Comparison of ENCODE assay signal across 8 cellular contexts in the genomic region with DNA sequence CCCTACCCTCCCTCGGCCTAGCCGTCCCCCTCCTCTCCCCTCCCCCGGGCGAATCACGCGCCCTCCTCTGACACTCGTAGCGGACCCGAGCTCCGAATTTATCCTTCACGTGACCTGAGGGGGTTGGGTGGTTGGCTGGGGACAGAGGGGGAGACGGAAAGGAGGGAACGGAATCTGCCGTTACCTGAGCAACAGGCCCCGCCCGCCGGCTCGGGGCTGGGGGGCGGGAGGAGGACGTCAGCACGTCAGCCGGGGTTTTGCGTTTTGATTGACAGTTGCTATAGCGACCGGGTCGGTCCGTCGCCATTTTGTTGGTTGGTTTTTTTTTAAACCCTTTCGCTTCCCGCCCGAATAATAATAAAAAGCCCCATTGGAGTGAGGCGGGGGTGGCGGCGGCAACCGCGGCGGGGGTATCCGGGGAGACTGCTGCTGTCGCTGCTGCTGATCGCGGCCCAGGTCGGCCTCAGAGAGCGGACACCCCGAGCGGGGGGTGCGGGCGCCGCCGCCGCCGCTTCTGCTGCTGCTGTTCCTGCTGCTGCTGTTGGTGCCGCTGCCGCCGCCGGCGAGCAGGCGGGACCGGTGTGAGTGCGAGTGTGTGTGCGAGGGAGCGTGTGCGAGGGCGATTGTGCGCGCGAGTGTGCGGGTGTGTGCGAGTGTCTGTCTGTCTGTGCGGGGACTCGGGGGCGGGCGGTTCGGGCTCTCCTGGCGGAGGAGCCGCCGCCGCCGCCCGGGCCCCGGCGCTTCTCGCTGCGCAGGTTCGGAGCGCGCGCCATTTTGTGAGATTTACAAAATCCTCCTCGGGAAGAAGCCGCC. TPM values are rescaled to one million over a fixed set of nuclear protein-coding genes. Genes with fewer than 3 reads are reported as not detected.
DNase-seq lines count a peak whose midpoint lies in the region; ATAC-seq and TF ChIP-seq lines count a peak whose summit lies in the region.

DYRK1A (plus strand) TSS at position 286 of the 813 bp plus-strand sequence. CDS start 53,602 bp downstream, outside the sequence.

- H3K4me3 ChIP-seq in IMR-90 (ENCODE audit: insufficient read depth, low read depth, low read length): peak within 1 kb of the TSS; percentile 96

- no peak for TF ChIP-seq CTCF in IMR-90 (conservative IDR thresholded peaks at IDR 0.05; ENCODE audit: low read depth, low read length)

- H3K27me3 ChIP-seq in IMR-90 (ENCODE audit: control insufficient read depth, insufficient read depth, low read length): no peaks in the 10 kb centered on the region

- ATAC-seq in GM21528 (IDR thresholded peaks at IDR 0.05; ENCODE audit: low FRiP score, unreplicated experiment): peak; percentile 65
- ATAC-seq in IMR-90 (ENCODE audit: low read depth): peak; percentile 81

- peak; percentile 86 for TF ChIP-seq POLR2A in IMR-90 (IDR thresholded peaks at IDR 0.05; ENCODE audit: low read depth, low read length)

- DNase-seq in DMS 273 (lab: John Stamatoyannopoulos, UW; ENCODE audit: unreplicated experiment) (peak; percentile 100), IMR-90 (peak; percentile 99), OCI-M1 (lab: John Stamatoyannopoulos, UW) (peak; percentile 100), activated T-cell treated with anti-CD3 and anti-CD28 coated beads for 24 hours (ENCODE audit: low read depth) (peak; percentile 97), epidermal melanocyte (ENCODE audit: insufficient read length, low spot score) (peak; percentile 96), middle frontal gyrus (ENCODE audit: extremely low spot score, low spot score) (peak; percentile 97)
- peak; percentile 94 to 96 for DNase-seq in stimulated activated CD8-positive, alpha-beta memory T cell treated with anti-CD3 and anti-CD28 coated beads, Interleukin-2, amount 100 ng/mL, for 48 hours (ENCODE audit: low read depth in 2 of 2)

- H3K79me1 ChIP-seq in IMR-90 (ENCODE audit: low read depth in 1 of 2, low read length in 2 of 2): peaks cover 7 to 22% of the 10 kb centered on the region in 2 experiments; a peak in 2 of 4 replicates

- peak within 1 kb of the TSS; percentile 90 for H4K5ac ChIP-seq in IMR-90 (ENCODE audit: low read depth, low read length)

- H3K14ac ChIP-seq in IMR-90 (replicated peaks; ENCODE audit: low read depth, low read length): peak within 1 kb of the TSS; percentile 98

- peak within 1 kb of the TSS; percentile 94 for H3K23ac ChIP-seq in IMR-90 (ENCODE audit: low read depth, low read length)

- H3K27ac ChIP-seq in IMR-90 (ENCODE audit: insufficient read depth, low read length): peak within 1 kb of the TSS; percentile 99

- peak; percentile 17; the same call in 1 of the 2 replicates for TF ChIP-seq RAD21 in IMR-90 (IDR thresholded peaks at IDR 0.05; ENCODE audit: low read length)

- no peaks in the 10 kb centered on the region for H3K9me3 ChIP-seq in IMR-90 (ENCODE audit: control insufficient read depth, insufficient read depth, low read length)

- dilution Hi-C loops in IMR-90 (cut with HindIII; ENCODE audit: low sequenced_read_pairs, unreplicated experiment): no loop called here

- BruUV-seq in IMR-90 (replicated peaks; lab: Mats Ljungman, UMichigan): no TSS peak

- intact Hi-C loops in IMR-90 (cut with micrococcal nuclease): loop anchor here (1.0 to 5.0 kb wide), 3 partner anchors 99 to 216 kb away; partner anchors contain the start of gene VPS26C

- peak within 1 kb of the TSS; percentile 96 for H3K18ac ChIP-seq in IMR-90 (ENCODE audit: low read depth, low read length)

- in situ Hi-C loops in IMR-90 (cut with MboI; ENCODE audit: low sequenced_read_pairs): no loop called here

- H2AK5ac ChIP-seq in IMR-90 (ENCODE audit: low read depth, low read length): peak within 1 kb of the TSS; percentile 93

- H3K4ac ChIP-seq in IMR-90 (ENCODE audit: low read depth, low read length): peak within 1 kb of the TSS; percentile 99

- peak within 1 kb of the TSS; percentile 20; the same call in 1 of the 3 replicates for H2BK15ac ChIP-seq in IMR-90 (ENCODE audit: low read depth, low read length)

- 0% methylated on average over 36 of the region's 89 CpGs; no CpG with 5 or more reads in 1 of the 2 experiments for WGBS in IMR-90 (ENCODE audit: extremely low coverage in 2 of 2, insufficient read length in 1 of 2), 2 experiments

- peak within 1 kb of the TSS; percentile 99 for H2AK9ac ChIP-seq in IMR-90 (replicated peaks; ENCODE audit: low read depth, low read length, poor library complexity)

- 0 out of 2 replicates have a peak, but pooled peaks cover 4% of the 10 kb centered on the region for H3K9me1 ChIP-seq in IMR-90 (ENCODE audit: insufficient read depth, low read length)

- no peaks in the 10 kb centered on the region for H3K36me3 ChIP-seq in IMR-90 (ENCODE audit: control insufficient read depth, insufficient read depth, low read length)

- peak within 1 kb of the TSS; percentile 96 for H3K9ac ChIP-seq in IMR-90 (ENCODE audit: low read depth, low read length)

- H2BK20ac ChIP-seq in IMR-90 (ENCODE audit: low read depth, low read length): peak within 1 kb of the TSS; percentile 11; the same call in 1 of the 2 replicates

- H3K4me2 ChIP-seq in IMR-90 (ENCODE audit: low read depth, low read length): peak within 1 kb of the TSS; percentile 89

- H2AFZ ChIP-seq in IMR-90 (replicated peaks; ENCODE audit: low read length, poor library complexity): peak within 1 kb of the TSS; percentile 92

- H4K20me1 ChIP-seq in IMR-90 (ENCODE audit: insufficient read depth, low read length): peaks cover 28% of the 10 kb centered on the region

- CTCF ChIA-PET in IMR-90 (lab: Yijun Ruan, JAX): interaction anchor here (1.3 kb wide), 1 partner anchor 16 kb away, joined by 3 read pairs; no protein-coding TSS in a partner anchor

- H2BK120ac ChIP-seq in IMR-90 (ENCODE audit: low read depth, low read length): peak within 1 kb of the TSS; percentile 79

- H3K56ac ChIP-seq in IMR-90 (ENCODE audit: extremely low read depth, insufficient read depth, low read length): peak within 1 kb of the TSS; percentile 96

- peak within 1 kb of the TSS; percentile 97 for H4K91ac ChIP-seq in IMR-90 (ENCODE audit: insufficient read depth, low read depth, low read length)

- peaks cover 2% of the 10 kb centered on the region; the same call in 1 of the 2 replicates for H3K4me1 ChIP-seq in IMR-90 (ENCODE audit: control insufficient read depth, insufficient read depth, low read length)

- POLR2A ChIA-PET in IMR-90 (lab: Charles Lee; ENCODE audit: unreplicated experiment): no interaction called here

- peak within 1 kb of the TSS; percentile 99 for H2BK5ac ChIP-seq in IMR-90 (ENCODE audit: low read depth, low read length, poor library complexity, severe bottlenecking)

- peak within 1 kb of the TSS; percentile 70 to 94 for H4K8ac ChIP-seq in IMR-90 (ENCODE audit: low read depth in 2 of 2, low read length in 2 of 2)

TF ChIP-seq in IMR-90, 13 proteins besides CTCF, POLR2A, EP300 and RAD21:
- TF ChIP-seq RCOR1 (IDR thresholded peaks at IDR 0.05; ENCODE audit: insufficient replicate concordance, low read length): no peak
- TF ChIP-seq CHD1 (IDR thresholded peaks at IDR 0.05; ENCODE audit: low read depth, low read length): no peak; the same call in 1 of the 2 replicates
- TF ChIP-seq FOS (IDR thresholded peaks at IDR 0.05; ENCODE audit: low read depth, low read length): 0 out of 2 replicates have a peak, but pooled peaks have one; percentile 16
- no peak for TF ChIP-seq MAFK (IDR thresholded peaks at IDR 0.05; ENCODE audit: low read depth, low read length)
- TF ChIP-seq MXI1 (IDR thresholded peaks at IDR 0.05; ENCODE audit: borderline replicate concordance, low read depth, low read length): no peak
- peak; percentile 98 for TF ChIP-seq MAZ (IDR thresholded peaks at IDR 0.05; ENCODE audit: borderline replicate concordance, low read depth, low read length)
- TF ChIP-seq, protein P1, sequence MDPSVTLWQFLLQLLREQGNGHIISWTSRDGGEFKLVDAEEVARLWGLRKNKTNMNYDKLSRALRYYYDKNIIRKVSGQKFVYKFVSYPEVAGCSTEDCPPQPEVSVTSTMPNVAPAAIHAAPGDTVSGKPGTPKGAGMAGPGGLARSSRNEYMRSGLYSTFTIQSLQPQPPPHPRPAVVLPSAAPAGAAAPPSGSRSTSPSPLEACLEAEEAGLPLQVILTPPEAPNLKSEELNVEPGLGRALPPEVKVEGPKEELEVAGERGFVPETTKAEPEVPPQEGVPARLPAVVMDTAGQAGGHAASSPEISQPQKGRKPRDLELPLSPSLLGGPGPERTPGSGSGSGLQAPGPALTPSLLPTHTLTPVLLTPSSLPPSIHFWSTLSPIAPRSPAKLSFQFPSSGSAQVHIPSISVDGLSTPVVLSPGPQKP (IDR thresholded peaks at IDR 0.05; ENCODE audit: borderline replicate concordance, low read depth, low read length): no peak
- TF ChIP-seq RFX5 (IDR thresholded peaks at IDR 0.05; ENCODE audit: low read depth, low read length): no peak
- TF ChIP-seq CEBPB (IDR thresholded peaks at IDR 0.05; ENCODE audit: low read depth, low read length): no peak
- TF ChIP-seq, protein P2, sequence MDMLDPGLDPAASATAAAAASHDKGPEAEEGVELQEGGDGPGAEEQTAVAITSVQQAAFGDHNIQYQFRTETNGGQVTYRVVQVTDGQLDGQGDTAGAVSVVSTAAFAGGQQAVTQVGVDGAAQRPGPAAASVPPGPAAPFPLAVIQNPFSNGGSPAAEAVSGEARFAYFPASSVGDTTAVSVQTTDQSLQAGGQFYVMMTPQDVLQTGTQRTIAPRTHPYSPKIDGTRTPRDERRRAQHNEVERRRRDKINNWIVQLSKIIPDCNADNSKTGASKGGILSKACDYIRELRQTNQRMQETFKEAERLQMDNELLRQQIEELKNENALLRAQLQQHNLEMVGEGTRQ (IDR thresholded peaks at IDR 0.05; ENCODE audit: low read depth, low read length): peak; percentile 99
- no peak for TF ChIP-seq NFE2L2 (IDR thresholded peaks at IDR 0.05; ENCODE audit: low read depth, low read length)
- peak; percentile 96 for TF ChIP-seq BHLHE40 (IDR thresholded peaks at IDR 0.05; ENCODE audit: low read depth, low read length)
- TF ChIP-seq SMC3 (IDR thresholded peaks at IDR 0.05; ENCODE audit: low read depth, low read length): no peak

RNA-seq across cellular contexts. Expression of gene DYRK1A, which starts in this region (rescaled TPM):
- total RNA-seq in IMR-90 (2012; rRNA removed): 41.9 and 50.5 TPM in 2 replicates
- polyA plus RNA-seq in IMR-90 (2012; rRNA removed): 18.6 and 22.2 TPM in 2 replicates
- 3.9 and 14.0 TPM in 2 replicates for polyA plus RNA-seq in IMR-90 (2012; cell fraction: cytosol; rRNA removed)
- 55.1 and 65.8 TPM in 2 replicates for polyA plus RNA-seq in IMR-90 (2012; cell fraction: nucleus; rRNA removed; ENCODE audit: low replicate concordance)

Comparison
In these comparisons a context has a peak if more than half of its experiments do, and no peak if none do; other contexts are left out.
1. Peak in every context shown above with its lines: DNase-seq, ATAC-seq, H3K4me3 ChIP-seq and H3K27ac ChIP-seq.